ENCODE assay signal across 9 cellular contexts in genomic region chr3:113606539-113607218, GRCh38.
DNase-seq lines count a peak whose midpoint lies in the region; ATAC-seq, FAIRE-seq and TF ChIP-seq lines count a peak whose summit lies in the region.
"Had no signal": no experiment of that assay in that cellular context is flagged by ENCODE, and none has a peak within 500 bp of the region (broad histone marks: within the 10 kb centered on the region; RNA-seq: fewer than 3 reads in every experiment).

No MANE protein-coding gene starts in this region.

- H3K4me3 Mint-ChIP-seq in activated CD4-positive, alpha-beta memory T cell treated with anti-CD3 and anti-CD28 coated beads, Interleukin-2, amount 10 ng/mL, durations not matched to agents 7 days and 5 days = no peak overlapping the region

- H3K4me1 ChIP-seq in small intestine (ENCODE audit: control insufficient read depth in 2 of 2, insufficient read depth in 1 of 2, low read depth in 1 of 2, low read length in 1 of 2) = no peaks in the 10 kb centered on the region

- H3K27ac ChIP-seq in small intestine (ENCODE audit: low read depth in 1 of 2, low read length in 1 of 2) = no peak overlapping the region
- no peak overlapping the region for H3K27ac ChIP-seq in WERI-Rb-1

- H3K9me3 ChIP-seq in small intestine (ENCODE audit: control insufficient read depth, low read depth) (no peaks in the 10 kb centered on the region), WERI-Rb-1 (ENCODE audit: severe bottlenecking) (no peaks in the 10 kb centered on the region)

- H3K4me3 ChIP-seq in small intestine (ENCODE audit: low read depth in 1 of 2, low read length in 2 of 2) (no peak overlapping the region), WERI-Rb-1 (ENCODE audit: low read depth, low read length) (no peak overlapping the region)

- 52 to 63% (median 54%) methylated on average over 8 of the region's 8 CpGs for WGBS in small intestine, 3 donors

- H3K4me1 Mint-ChIP-seq in activated CD4-positive, alpha-beta memory T cell treated with anti-CD3 and anti-CD28 coated beads, Interleukin-2, amount 10 ng/mL, durations not matched to agents 7 days and 5 days = peaks cover 25% of the 10 kb centered on the region

- H3K27ac Mint-ChIP-seq in activated CD4-positive, alpha-beta memory T cell treated with anti-CD3 and anti-CD28 coated beads, Interleukin-2, amount 10 ng/mL, durations not matched to agents 7 days and 5 days = peak overlapping the region; percentile 19

- TF ChIP-seq CTCF in WERI-Rb-1 (IDR thresholded peaks at IDR 0.05; ENCODE audit: low read depth, low read length) = no peak

- ATAC-seq in HG03196 (IDR thresholded peaks at IDR 0.05; ENCODE audit: unreplicated experiment) = peak; percentile 99

- POLR2A ChIA-PET in activated CD4-positive, alpha-beta memory T cell treated with anti-CD3 and anti-CD28 coated beads, Interleukin-2, amount 10 ng/mL, durations not matched to agents 7 days and 5 days (lab: Charles Lee) = interaction anchor here (1.0 to 1.1 kb wide), 2 partner anchors 10 to 92 kb away, joined by 3 read pairs; partner anchors contain the start of gene SPICE1

- peaks cover 0 to 1% of the 10 kb centered on the region in 2 donors for H3K36me3 ChIP-seq in small intestine (ENCODE audit: control insufficient read depth in 2 of 2, insufficient read depth in 2 of 2, low read length in 2 of 2)
- H3K36me3 ChIP-seq in WERI-Rb-1 = no peaks in the 10 kb centered on the region

- no peaks in the 10 kb centered on the region for H3K27me3 ChIP-seq in small intestine (ENCODE audit: control insufficient read depth in 2 of 2, insufficient read depth in 2 of 2, low read length in 2 of 2)
- peaks cover 3% of the 10 kb centered on the region for H3K27me3 ChIP-seq in WERI-Rb-1 (ENCODE audit: insufficient read depth, low read depth, severe bottlenecking)

- CTCF ChIA-PET in activated CD4-positive, alpha-beta memory T cell treated with anti-CD3 and anti-CD28 coated beads, Interleukin-2, amount 10 ng/mL, durations not matched to agents 7 days and 5 days (lab: Charles Lee) = interaction anchor here (1.2 kb wide), 1 partner anchor 111 kb away, joined by 3 read pairs; no protein-coding TSS in a partner anchor

- no peaks in the 10 kb centered on the region for H3K27me3 Mint-ChIP-seq in activated CD4-positive, alpha-beta memory T cell treated with anti-CD3 and anti-CD28 coated beads, Interleukin-2, amount 10 ng/mL, durations not matched to agents 7 days and 5 days

- no peak for FAIRE-seq in small intestine (lab: Jason Lieb, UNC)
- FAIRE-seq: TTC549 had no signal

- DNase-seq in activated gamma-delta T cell treated with Interleukin-2 at 50 U/mL for 16 hours (peak; percentile 30), activated gamma-delta T cell (lab: John Stamatoyannopoulos, UW) (no peak), small intestine (peak; percentile 30), WERI-Rb-1 (no peak), glomerular visceral epithelial cell (ENCODE audit: extremely low spot score) (no peak), HK-2 (ENCODE audit: unreplicated experiment) (no peak)
- DNase-seq in activated CD4-positive, alpha-beta memory T cell treated with anti-CD3 and anti-CD28 coated beads, Interleukin-2, amount 10 ng/mL, durations not matched to agents 7 days and 5 days = peak; percentile 64

- H3K36me3 Mint-ChIP-seq in activated CD4-positive, alpha-beta memory T cell treated with anti-CD3 and anti-CD28 coated beads, Interleukin-2, amount 10 ng/mL, durations not matched to agents 7 days and 5 days (ENCODE audit: low read depth) = peaks cover 60% of the 10 kb centered on the region

- no peaks in the 10 kb centered on the region for H3K9me3 Mint-ChIP-seq in activated CD4-positive, alpha-beta memory T cell treated with anti-CD3 and anti-CD28 coated beads, Interleukin-2, amount 10 ng/mL, durations not matched to agents 7 days and 5 days

Comparison
In these comparisons a context has a peak if more than half of its experiments do, and no peak if none do; other contexts are left out.
1. DNase-seq: peak in activated gamma-delta T cell treated with Interleukin-2 at 50 U/mL for 16 hours (single experiment), activated CD4-positive, alpha-beta memory T cell treated with anti-CD3 and anti-CD28 coated beads, Interleukin-2, amount 10 ng/mL, durations not matched to agents 7 days and 5 days (single experiment) and small intestine (single experiment); none in activated gamma-delta T cell (single experiment), WERI-Rb-1 (single experiment), glomerular visceral epithelial cell (single experiment) and HK-2 (single experiment).